13 cellular contexts compared by ENCODE assay signal in the genomic region with DNA sequence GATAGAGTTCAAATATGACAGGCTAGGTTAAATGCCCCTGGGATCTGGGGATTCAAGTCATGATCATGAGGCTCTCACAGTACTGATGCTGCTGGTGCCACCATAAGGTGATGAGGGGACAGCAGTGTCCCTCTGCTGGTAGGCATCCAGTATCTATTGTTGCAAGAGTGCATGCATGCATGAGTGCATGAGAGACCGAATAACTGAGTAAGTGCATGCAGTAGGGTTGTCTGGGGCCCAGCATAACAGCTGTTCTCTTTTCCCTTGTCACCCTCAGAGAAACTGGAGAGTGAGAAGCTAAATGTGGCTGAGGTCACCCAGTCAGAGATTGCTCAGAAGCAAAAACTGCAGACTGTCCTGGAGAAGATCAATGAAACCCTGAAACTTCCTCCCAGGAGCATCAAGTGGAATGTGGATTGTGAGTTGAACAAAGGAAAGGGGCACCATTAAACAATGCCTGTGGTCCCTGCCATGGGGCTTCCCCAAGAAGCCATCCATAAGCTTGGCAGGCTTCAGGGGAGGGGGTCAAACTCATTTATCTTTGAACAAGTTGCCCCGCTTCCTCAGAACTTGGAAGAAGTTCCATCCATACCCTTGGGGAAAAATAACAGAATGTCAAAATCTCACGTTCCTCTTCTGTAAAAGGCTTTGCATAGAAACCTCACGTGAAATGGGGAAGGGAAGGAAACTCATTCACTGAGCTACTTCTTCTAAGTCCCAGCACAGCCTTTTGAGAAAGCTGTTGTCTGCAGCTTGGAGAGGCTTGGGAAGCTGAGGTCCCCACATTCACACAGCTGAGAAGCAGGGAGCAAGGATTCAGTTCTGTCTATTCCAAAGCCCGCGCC.
DNase-seq lines count a peak whose midpoint lies in the region; ATAC-seq and TF ChIP-seq lines count a peak whose summit lies in the region.
"Had no signal": no experiment of that assay in that cellular context is flagged by ENCODE, and none has a peak within 500 bp of the region (broad histone marks: within the 10 kb centered on the region; RNA-seq: fewer than 3 reads in every experiment).

No MANE protein-coding gene starts in this region.

- no peaks in the 10 kb centered on the region for H3K9me3 ChIP-seq in hepatocyte (ENCODE audit: low read depth)
- H3K9me3 ChIP-seq: upper lobe of left lung had no signal

- no peaks in the 10 kb centered on the region for H3K4me1 ChIP-seq in hepatocyte (ENCODE audit: insufficient read depth)
- H3K4me1 ChIP-seq: upper lobe of left lung had no signal

- no peak overlapping the region for H3K27ac ChIP-seq in hepatocyte
- H3K27ac ChIP-seq: upper lobe of left lung had no signal

- in situ Hi-C loops in ACHN (cut with HindIII; ENCODE audit: low pct_ligation_motif_present, low pct_unique_long_range_greater_than_20kb, low sequenced_read_pairs): no loop called here

- no peaks in the 10 kb centered on the region for H3K79me2 ChIP-seq in hepatocyte

- H2AFZ ChIP-seq in hepatocyte: no peak overlapping the region

- H3K9me2 ChIP-seq in hepatocyte (replicated peaks; ENCODE audit: insufficient read depth): no peaks in the 10 kb centered on the region

- TF ChIP-seq CTCF in GM12865 (IDR thresholded peaks at IDR 0.05; ENCODE audit: insufficient read depth, low read depth, low read length, missing control alignments) (no peak), hepatocyte (IDR thresholded peaks at IDR 0.05; ENCODE audit: poor library complexity) (no peak)

- peak; percentile 42 for ATAC-seq in left colon
- ATAC-seq in GM19035 (IDR thresholded peaks at IDR 0.05; ENCODE audit: unreplicated experiment): no peak

- H3K27me3 ChIP-seq in hepatocyte: no peaks in the 10 kb centered on the region
- H3K27me3 ChIP-seq: upper lobe of left lung had no signal

- no peaks in the 10 kb centered on the region for H3K36me3 ChIP-seq in hepatocyte (replicated peaks; ENCODE audit: insufficient read depth, low read depth)

- intact Hi-C loops in left colon (cut with DNase I, micrococcal nuclease): no loop called here

- DNase-seq in ACHN (peak; percentile 11), GM12865 (ENCODE audit: low read depth) (peak; percentile 15), SK-N-DZ (ENCODE audit: low spot score) (peak; percentile 49), left colon (peak in 1 of 2 donors; percentile 8), AG20443 (ENCODE audit: low spot score) (no peak), NCI-H2227 treated with DMSO at 0.1 percent for 48 hours (lab: John Stamatoyannopoulos, UW) (no peak), hepatocyte (ENCODE audit: low spot score) (no peak)
- DNase-seq: Calu3, midbrain, NCI-H1092, NCI-H774, upper lobe of left lung had no signal

- 88% methylated on average over 6 of the region's 6 CpGs for WGBS in hepatocyte (ENCODE audit: low lambda C conversion rate, missing lambda C conversion rate)

- H4K20me1 ChIP-seq in hepatocyte (ENCODE audit: insufficient read depth, poor library complexity, severe bottlenecking): no peaks in the 10 kb centered on the region

- H3K4me2 ChIP-seq in hepatocyte: no peak overlapping the region

- H3K4me3 ChIP-seq in GM12865 (ENCODE audit: low read depth, low read length) (no peak overlapping the region), hepatocyte (no peak overlapping the region)
- H3K4me3 ChIP-seq: upper lobe of left lung had no signal

Comparison
In these comparisons a context has a peak if more than half of its experiments do, and no peak if none do; other contexts are left out.
1. DNase-seq: peak in ACHN (single experiment), GM12865 (single experiment) and SK-N-DZ (single experiment); none in AG20443 (single experiment), NCI-H2227 treated with DMSO at 0.1 percent for 48 hours (single experiment) and hepatocyte (single experiment).